In the genomic region with DNA sequence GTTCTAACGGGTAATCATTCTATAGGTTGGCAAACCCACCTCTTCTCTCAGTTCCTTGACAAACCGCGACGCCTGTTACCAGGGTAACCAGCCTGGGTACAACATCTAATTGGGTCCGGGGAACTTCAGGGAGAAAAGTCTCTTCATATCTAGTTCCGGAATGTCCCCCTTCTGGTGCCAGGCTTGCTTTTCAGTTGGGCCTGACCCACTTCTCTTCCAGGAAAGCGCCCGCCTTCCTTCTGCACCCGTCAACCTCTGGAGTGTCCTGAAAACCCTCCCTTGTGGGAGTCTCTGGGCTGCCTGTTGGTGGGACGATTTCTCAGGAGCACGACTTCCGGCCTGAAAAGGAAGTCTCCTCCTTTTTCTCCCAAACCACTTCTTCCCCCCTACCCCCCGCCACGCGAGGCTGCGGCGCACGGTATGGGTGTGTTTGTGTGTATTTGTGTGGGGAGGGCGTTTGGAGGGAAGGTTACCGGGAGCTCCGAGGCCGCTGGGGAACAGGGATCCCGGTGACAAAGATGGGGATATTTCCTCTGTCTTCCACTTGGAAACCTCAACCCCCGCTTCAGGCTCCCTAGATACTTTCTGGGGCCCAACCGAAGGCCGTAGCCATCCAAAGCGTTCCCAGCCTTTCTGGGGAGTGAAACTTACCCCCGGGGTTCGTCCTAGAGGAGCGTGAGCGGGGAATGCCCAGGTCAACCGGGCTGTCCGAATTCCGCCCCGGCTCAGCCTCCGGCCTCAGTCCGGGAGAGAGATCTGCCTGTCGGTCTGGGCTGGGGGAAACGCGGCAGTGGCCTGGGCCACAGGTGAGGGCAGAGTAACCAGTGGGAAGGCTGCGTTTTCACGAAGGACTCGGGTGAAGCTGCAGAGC, we compare ENCODE assay signal across 1 cellular context.
TF ChIP-seq lines count a peak whose summit lies in the region.

A gene with protein sequence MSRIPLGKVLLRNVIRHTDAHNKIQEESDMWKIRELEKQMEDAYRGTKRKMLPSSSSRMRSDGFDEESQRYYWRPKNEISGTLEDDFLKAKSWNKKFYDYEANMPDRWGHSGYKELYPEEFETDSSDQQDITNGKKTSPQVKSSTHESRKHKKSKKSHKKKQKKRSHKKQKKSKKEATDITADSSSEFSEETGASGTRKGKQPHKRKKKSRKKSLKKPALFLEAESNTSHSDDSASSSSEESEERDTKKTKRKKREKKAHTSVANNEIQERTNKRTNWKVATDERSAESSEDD (plus strand): TSS at position 359 of the 871 bp plus-strand sequence. CDS start 1,276 bp downstream, outside the sequence.
A gene with protein sequence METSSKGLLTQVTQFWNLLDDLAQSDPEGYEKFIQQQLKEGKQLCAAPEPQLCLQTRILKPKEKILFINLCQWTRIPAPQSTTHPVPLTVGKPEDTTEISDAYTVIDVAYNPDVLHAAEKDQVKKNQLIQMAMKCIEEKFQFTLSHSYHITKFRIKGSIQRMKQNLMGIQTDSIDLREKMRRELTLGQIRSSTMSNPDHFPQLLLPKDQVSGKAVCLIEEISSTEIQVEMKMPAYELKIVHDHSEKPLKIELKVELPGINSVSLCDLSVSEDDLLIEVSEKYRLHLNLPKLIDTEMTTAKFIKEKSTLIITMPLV (minus strand): TSS at position 77 of the 871 bp plus-strand sequence. CDS start 843 bp downstream, outside the sequence.

TF ChIP-seq in WTC11, 78 proteins besides CTCF, POLR2A, EP300 and RAD21 (continued from another document):
- 0 out of 2 replicates have a peak, but pooled peaks have one; percentile 24 for TF ChIP-seq CREM (CRISPR knock-in tag; IDR thresholded peaks at IDR 0.05)
